In genomic region chr17:6011241-6011640, GRCh38 we compare ENCODE assay signal across 25 cellular contexts. TPM values are rescaled to one million over a fixed set of nuclear protein-coding genes. Genes with fewer than 3 reads are reported as not detected.
DNase-seq lines count a peak whose midpoint lies in the region; ATAC-seq, FAIRE-seq and TF ChIP-seq lines count a peak whose summit lies in the region.
"Had no signal": no experiment of that assay in that cellular context is flagged by ENCODE, and none has a peak within 500 bp of the region (broad histone marks: within the 10 kb centered on the region; RNA-seq: fewer than 3 reads in every experiment).

No MANE protein-coding gene starts in this region.

- ATAC-seq in GM21447 (IDR thresholded peaks at IDR 0.05; ENCODE audit: unreplicated experiment), result no peak

- WGBS in mesenchymal stem cell, result no CpG with 5 or more reads among the region's 1 CpG

- no peak overlapping the region for H2BK12ac ChIP-seq in mesenchymal stem cell (ENCODE audit: low read length in 2 of 2)

- in situ Hi-C loops in ACHN (cut with HindIII; ENCODE audit: low pct_ligation_motif_present, low pct_unique_long_range_greater_than_20kb, low sequenced_read_pairs), result no loop called here

- no peak overlapping the region for H3K14ac ChIP-seq in mesenchymal stem cell (ENCODE audit: low read length in 2 of 2)

- H2AK5ac ChIP-seq in mesenchymal stem cell (ENCODE audit: low read length, severe bottlenecking), result no peak overlapping the region

- TF ChIP-seq CTCF in kidney (IDR thresholded peaks at IDR 0.05; ENCODE audit: borderline replicate concordance, extremely low read depth, insufficient read depth), result no peak

- H3K9ac ChIP-seq in kidney (ENCODE audit: low read length in 2 of 2) (no peak overlapping the region), mesenchymal stem cell (ENCODE audit: low read length) (no peak overlapping the region)
- H3K9ac ChIP-seq: BLaER1 treated with 17β-estradiol and CSF1 and Interleukin-3, amounts not matched to agents 10 nM and 100 nM; GM23248 had no signal

- no peaks in the 10 kb centered on the region for H3K27me3 ChIP-seq in mesenchymal stem cell (ENCODE audit: control insufficient read depth in 1 of 2, insufficient read depth in 1 of 2, low read length in 2 of 2)
- H3K27me3 ChIP-seq: BE2C; BLaER1 treated with 17β-estradiol and CSF1 and Interleukin-3, amounts not matched to agents 10 nM and 100 nM had no signal

- no peaks in the 10 kb centered on the region for H3K79me1 ChIP-seq in mesenchymal stem cell (replicated peaks; ENCODE audit: low read length, poor library complexity, severe bottlenecking)

- no peak overlapping the region for H3K18ac ChIP-seq in mesenchymal stem cell (ENCODE audit: low read depth in 1 of 2, low read length in 2 of 2)

- no peak overlapping the region for H2BK15ac ChIP-seq in mesenchymal stem cell (ENCODE audit: low read depth, poor library complexity, severe bottlenecking)

- no peak overlapping the region for H3K4me2 ChIP-seq in mesenchymal stem cell (ENCODE audit: low read length, poor library complexity, severe bottlenecking)
- H3K4me2 ChIP-seq: BLaER1 treated with 17β-estradiol and CSF1 and Interleukin-3, amounts not matched to agents 10 nM and 100 nM had no signal

- peak; percentile 52 for DNase-seq in ACHN
- DNase-seq in kidney, result no peak
- no peak for DNase-seq in mesenchymal stem cell
- no peak for DNase-seq in NCI-H187 (lab: John Stamatoyannopoulos, UW)
- DNase-seq in activated CD8-positive, alpha-beta memory T cell treated with anti-CD3 and anti-CD28 coated beads for 24 hours, result no peak
- DNase-seq: AML-193; BE2C; CD4-positive, alpha-beta T cell; CD8-positive, alpha-beta memory T cell; DMS 273 treated with DMSO at 0.1 percent for 48 hours; DMS79 treated with DMSO at 0.1 percent for 48 hours; GF-D8; GM23248; H7; HCEC 1CT had no signal

- peak overlapping the region in 1 of 2 donors; percentile 14 for H3K27ac ChIP-seq in kidney (ENCODE audit: low read depth in 2 of 2, low read length in 2 of 2)
- peak overlapping the region; percentile 2 for H3K27ac ChIP-seq in mesenchymal stem cell (ENCODE audit: low read length, poor library complexity, severe bottlenecking)
- H3K27ac ChIP-seq: 22Rv1; BLaER1 treated with 17β-estradiol and CSF1 and Interleukin-3, amounts not matched to agents 10 nM and 100 nM; GM23248 had no signal

- peak; percentile 66 for FAIRE-seq in kidney (lab: Jason Lieb, UNC)
- FAIRE-seq: A204.1, D721Med, GM12891, GM18507, H1 had no signal

- H3K36me3 ChIP-seq in kidney (ENCODE audit: control insufficient read depth in 1 of 2, insufficient read depth in 2 of 2, low read length in 2 of 2), result no peaks in the 10 kb centered on the region
- no peaks in the 10 kb centered on the region for H3K36me3 ChIP-seq in mesenchymal stem cell (ENCODE audit: control insufficient read depth in 1 of 2, insufficient read depth in 2 of 2, low read depth in 1 of 2, low read length in 2 of 2)
- H3K36me3 ChIP-seq: BE2C; BLaER1 treated with 17β-estradiol and CSF1 and Interleukin-3, amounts not matched to agents 10 nM and 100 nM had no signal

- H3K23ac ChIP-seq in mesenchymal stem cell (ENCODE audit: low read length in 2 of 2), result no peak overlapping the region

- H2AFZ ChIP-seq in mesenchymal stem cell (ENCODE audit: low read depth, low read length), result no peak overlapping the region
- H2AFZ ChIP-seq: GM23248 had no signal

- H3K4ac ChIP-seq in mesenchymal stem cell (ENCODE audit: low read depth in 1 of 2, low read length in 2 of 2), result no peak overlapping the region

- no peak overlapping the region for H4K91ac ChIP-seq in mesenchymal stem cell (ENCODE audit: low read length)

- H4K8ac ChIP-seq in mesenchymal stem cell (ENCODE audit: low read length), result no peak overlapping the region

- H3K4me3 ChIP-seq in kidney (ENCODE audit: low read length in 2 of 2) (no peak overlapping the region), mesenchymal stem cell (ENCODE audit: insufficient read depth in 1 of 2, low read depth in 1 of 2, low read length in 2 of 2) (no peak overlapping the region)
- H3K4me3 ChIP-seq: BLaER1 treated with 17β-estradiol and CSF1 and Interleukin-3, amounts not matched to agents 10 nM and 100 nM; GM23248 had no signal

- H2BK5ac ChIP-seq in mesenchymal stem cell (ENCODE audit: low read depth, low read length, poor library complexity, severe bottlenecking), result no peak overlapping the region

- peaks cover 0 to 7% of the 10 kb centered on the region in 2 donors for H3K4me1 ChIP-seq in kidney (ENCODE audit: control insufficient read depth in 1 of 2, insufficient read depth in 1 of 2, low read depth in 1 of 2, low read length in 2 of 2)
- peaks cover 2% of the 10 kb centered on the region for H3K4me1 ChIP-seq in mesenchymal stem cell (ENCODE audit: control insufficient read depth, insufficient read depth, low read depth, low read length)
- H3K4me1 ChIP-seq: BE2C; BLaER1 treated with 17β-estradiol and CSF1 and Interleukin-3, amounts not matched to agents 10 nM and 100 nM had no signal

- H3K9me3 ChIP-seq in kidney (ENCODE audit: control insufficient read depth in 1 of 2, low read length in 2 of 2) (no peaks in the 10 kb centered on the region), mesenchymal stem cell (ENCODE audit: control insufficient read depth, low read length) (peaks cover 8% of the 10 kb centered on the region)
- H3K9me3 ChIP-seq: BE2C had no signal

- H2BK120ac ChIP-seq in mesenchymal stem cell (ENCODE audit: low read depth, low read length), result no peak overlapping the region

- intact Hi-C loops in kidney (cut with DNase I), result no loop called here

RNA-seq across cellular contexts. Expression of gene WSCD1, which starts 58.9 kb away (rescaled TPM):
- total RNA-seq in kidney, result 14.5 TPM
- 5.4 TPM for polyA plus RNA-seq in kidney (ENCODE audit: insufficient read depth, low read depth, low replicate concordance)
- polyA plus RNA-seq in mesenchymal stem cell (2013, experiment 1 of 2), result 3.0 TPM
- polyA plus RNA-seq in mesenchymal stem cell (2013, experiment 2 of 2), result 3.3 TPM
- total RNA-seq: CD4-positive, alpha-beta T cell; G401 had no signal
- polyA plus RNA-seq: CD14-positive monocyte; CD8-positive, alpha-beta memory T cell; GM23248 had no signal
